ENCODE assay signal across 15 cellular contexts in genomic region chr1:202374077-202374476, GRCh38.
"Had no signal": no experiment of that assay in that cellular context is flagged by ENCODE, and none has a peak within 500 bp of the region (broad histone marks: within the 10 kb centered on the region; RNA-seq: fewer than 3 reads in every experiment).

No MANE protein-coding gene starts in this region.

- H3K9me3 ChIP-seq: adrenal gland, colonic mucosa, upper lobe of left lung had no signal

- DNase-seq: activated CD4-positive, alpha-beta T cell treated with anti-CD3 and anti-CD28 coated beads for 48 hours; activated CD8-positive, alpha-beta memory T cell treated with anti-CD3 and anti-CD28 coated beads for 24 hours; activated naive CD4-positive, alpha-beta T cell treated with anti-CD3 and anti-CD28 coated beads, Interleukin-2, amount 50 U/mL, for 16 hours; activated T-cell treated with anti-CD3 and anti-CD28 coated beads for 4 hours; adrenal gland; caudate nucleus; colonic mucosa; kidney; stimulated activated CD4-positive, alpha-beta T cell treated with anti-CD3 and anti-CD28 coated beads, Interleukin-15, amount 100 ng/mL, for 24 hours; stimulated activated CD4-positive, alpha-beta T cell treated with anti-CD3 and anti-CD28 coated beads, Interleukin-4, amount 100 ng/mL, for 24 hours; T1000; upper lobe of left lung; WERI-Rb-1 had no signal

- H3K27me3 ChIP-seq: adrenal gland, colonic mucosa, hepatocyte, upper lobe of left lung had no signal

- ATAC-seq: activated T-helper 17 cell treated with anti-CD3 and anti-CD28 coated beads, Interleukin-2, amount 50 U/mL, for 72 hours had no signal

- H3K4me1 ChIP-seq: colonic mucosa had no signal

- H3K36me3 ChIP-seq: adrenal gland, colonic mucosa, upper lobe of left lung, WERI-Rb-1 had no signal

- H3K27ac ChIP-seq: adrenal gland, colonic mucosa, hepatocyte, upper lobe of left lung, WERI-Rb-1 had no signal

- H3K4me3 ChIP-seq: adrenal gland, colonic mucosa, hepatocyte, upper lobe of left lung had no signal
